ENCODE assay signal across 1 cellular context in the genomic region with DNA sequence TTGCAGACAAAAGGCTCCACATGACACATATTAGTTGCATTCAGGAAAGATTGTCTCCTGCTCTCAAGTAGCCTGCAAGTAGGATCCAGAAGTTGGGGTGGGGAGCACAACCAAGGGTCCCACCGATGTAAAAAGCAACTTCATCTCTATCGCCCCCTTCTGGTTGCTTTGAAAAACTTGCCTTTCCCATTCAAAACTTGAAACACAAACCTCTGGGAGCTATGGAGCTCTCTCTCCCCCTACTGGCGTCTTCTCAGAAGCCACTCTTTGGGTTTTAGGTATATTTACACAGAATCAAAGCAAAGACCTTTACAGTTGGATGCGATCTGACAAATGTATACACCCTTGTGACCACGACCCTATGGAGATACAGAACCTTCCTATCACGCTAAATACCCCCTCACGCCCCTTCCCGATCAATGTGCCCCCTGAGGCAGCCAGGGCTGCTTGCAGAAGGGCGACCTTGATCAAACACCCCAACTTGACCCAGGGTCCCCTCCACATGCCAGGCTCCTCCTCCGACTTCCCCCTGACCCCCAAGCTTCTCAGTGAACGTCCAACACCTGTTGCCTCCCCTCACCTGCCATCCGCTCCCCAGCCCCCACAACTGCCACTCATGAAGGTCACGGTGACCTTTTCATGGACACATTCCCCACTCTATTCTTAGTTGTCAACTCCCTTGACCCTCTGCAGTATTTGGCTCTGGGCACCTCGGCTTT.
A peak's percentile ranks its signal among the peaks of the same experiment; 100 is the strongest.
TF ChIP-seq lines count a peak whose summit lies in the region.

No MANE protein-coding gene starts in this region.

TF ChIP-seq in HepG2, 621 proteins besides CTCF, POLR2A, EP300 and RAD21 (continued from another document and continues in another):
- TF ChIP-seq, protein P1, sequence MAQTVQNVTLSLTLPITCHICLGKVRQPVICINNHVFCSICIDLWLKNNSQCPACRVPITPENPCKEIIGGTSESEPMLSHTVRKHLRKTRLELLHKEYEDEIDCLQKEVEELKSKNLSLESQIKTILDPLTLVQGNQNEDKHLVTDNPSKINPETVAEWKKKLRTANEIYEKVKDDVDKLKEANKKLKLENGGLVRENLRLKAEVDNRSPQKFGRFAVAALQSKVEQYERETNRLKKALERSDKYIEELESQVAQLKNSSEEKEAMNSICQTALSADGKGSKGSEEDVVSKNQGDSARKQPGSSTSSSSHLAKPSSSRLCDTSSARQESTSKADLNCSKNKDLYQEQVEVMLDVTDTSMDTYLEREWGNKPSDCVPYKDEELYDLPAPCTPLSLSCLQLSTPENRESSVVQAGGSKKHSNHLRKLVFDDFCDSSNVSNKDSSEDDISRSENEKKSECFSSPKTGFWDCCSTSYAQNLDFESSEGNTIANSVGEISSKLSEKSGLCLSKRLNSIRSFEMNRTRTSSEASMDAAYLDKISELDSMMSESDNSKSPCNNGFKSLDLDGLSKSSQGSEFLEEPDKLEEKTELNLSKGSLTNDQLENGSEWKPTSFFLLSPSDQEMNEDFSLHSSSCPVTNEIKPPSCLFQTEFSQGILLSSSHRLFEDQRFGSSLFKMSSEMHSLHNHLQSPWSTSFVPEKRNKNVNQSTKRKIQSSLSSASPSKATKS (CRISPR knock-in tag; IDR thresholded peaks at IDR 0.05) = no peak
- TF ChIP-seq TOE1 (CRISPR knock-in tag; IDR thresholded peaks at IDR 0.05) (no peak), ZNF564 (CRISPR knock-in tag; IDR thresholded peaks at IDR 0.05) (no peak), RXRB (CRISPR knock-in tag; IDR thresholded peaks at IDR 0.05; ENCODE audit: borderline replicate concordance) (no peak), ZNF709 (CRISPR knock-in tag; IDR thresholded peaks at IDR 0.05) (no peak), FOXJ3 (CRISPR knock-in tag; IDR thresholded peaks at IDR 0.05; ENCODE audit: borderline replicate concordance) (peak; percentile 44; the same call in 1 of the 2 replicates), NFE2L1 (CRISPR knock-in tag; IDR thresholded peaks at IDR 0.05; ENCODE audit: borderline replicate concordance) (no peak), SP140L (CRISPR knock-in tag; IDR thresholded peaks at IDR 0.05; ENCODE audit: borderline replicate concordance) (no peak), KLF11 (CRISPR knock-in tag; IDR thresholded peaks at IDR 0.05) (no peak), MBD4 (IDR thresholded peaks at IDR 0.05; ENCODE audit: borderline replicate concordance, low read length) (no peak), SAFB2 (CRISPR knock-in tag; IDR thresholded peaks at IDR 0.05; ENCODE audit: borderline replicate concordance, low read depth) (no peak), ZNF607 (CRISPR knock-in tag; IDR thresholded peaks at IDR 0.05; ENCODE audit: borderline replicate concordance) (0 out of 2 replicates have a peak, but pooled peaks have one; percentile 42), ZNF703 (CRISPR knock-in tag; IDR thresholded peaks at IDR 0.05; ENCODE audit: borderline replicate concordance) (no peak), ZNF790 (CRISPR knock-in tag; IDR thresholded peaks at IDR 0.05; ENCODE audit: borderline replicate concordance) (no peak), MIXL1 (CRISPR knock-in tag; IDR thresholded peaks at IDR 0.05) (no peak), GZF1 (CRISPR knock-in tag; IDR thresholded peaks at IDR 0.05) (no peak), ZNF879 (CRISPR knock-in tag; IDR thresholded peaks at IDR 0.05) (no peak), ZNF256 (CRISPR knock-in tag; conservative IDR thresholded peaks at IDR 0.05) (no peak), SRY (CRISPR knock-in tag; IDR thresholded peaks at IDR 0.05) (no peak), NKX3-1 (CRISPR knock-in tag; IDR thresholded peaks at IDR 0.05) (no peak), CHCHD3 (CRISPR knock-in tag; IDR thresholded peaks at IDR 0.05) (no peak), CC2D1A (CRISPR knock-in tag; IDR thresholded peaks at IDR 0.05) (no peak), ZNF446 (CRISPR knock-in tag; IDR thresholded peaks at IDR 0.05) (no peak), CHD2 (IDR thresholded peaks at IDR 0.05; ENCODE audit: low read depth, low read length) (no peak), ZNF850 (CRISPR knock-in tag; conservative IDR thresholded peaks at IDR 0.05) (no peak), JUND (CRISPR knock-in tag; IDR thresholded peaks at IDR 0.05) (no peak), SUZ12 (IDR thresholded peaks at IDR 0.05; ENCODE audit: low read depth, low read length) (no peak), ZNF10 (CRISPR knock-in tag; IDR thresholded peaks at IDR 0.05; ENCODE audit: borderline replicate concordance, low read depth) (no peak), ZFAT (CRISPR knock-in tag; conservative IDR thresholded peaks at IDR 0.05) (no peak), TARDBP (CRISPR knock-in tag; IDR thresholded peaks at IDR 0.05) (no peak; the same call in 1 of the 2 replicates), KMT2A (CRISPR knock-in tag; IDR thresholded peaks at IDR 0.05) (0 out of 2 replicates have a peak, but pooled peaks have one; percentile 30), YEATS2 (CRISPR knock-in tag; IDR thresholded peaks at IDR 0.05; ENCODE audit: borderline replicate concordance) (no peak; the same call in 1 of the 2 replicates), ZNF766 (CRISPR knock-in tag; IDR thresholded peaks at IDR 0.05; ENCODE audit: borderline replicate concordance) (no peak), ZFP36L1 (CRISPR knock-in tag; IDR thresholded peaks at IDR 0.05) (no peak), ZEB1 (IDR thresholded peaks at IDR 0.05; ENCODE audit: insufficient replicate concordance, low read depth) (no peak), ZNF205 (CRISPR knock-in tag; IDR thresholded peaks at IDR 0.05) (0 out of 2 replicates have a peak, but pooled peaks have one; percentile 23), DR1 (CRISPR knock-in tag; IDR thresholded peaks at IDR 0.05) (no peak)
- TF ChIP-seq, protein P2, sequence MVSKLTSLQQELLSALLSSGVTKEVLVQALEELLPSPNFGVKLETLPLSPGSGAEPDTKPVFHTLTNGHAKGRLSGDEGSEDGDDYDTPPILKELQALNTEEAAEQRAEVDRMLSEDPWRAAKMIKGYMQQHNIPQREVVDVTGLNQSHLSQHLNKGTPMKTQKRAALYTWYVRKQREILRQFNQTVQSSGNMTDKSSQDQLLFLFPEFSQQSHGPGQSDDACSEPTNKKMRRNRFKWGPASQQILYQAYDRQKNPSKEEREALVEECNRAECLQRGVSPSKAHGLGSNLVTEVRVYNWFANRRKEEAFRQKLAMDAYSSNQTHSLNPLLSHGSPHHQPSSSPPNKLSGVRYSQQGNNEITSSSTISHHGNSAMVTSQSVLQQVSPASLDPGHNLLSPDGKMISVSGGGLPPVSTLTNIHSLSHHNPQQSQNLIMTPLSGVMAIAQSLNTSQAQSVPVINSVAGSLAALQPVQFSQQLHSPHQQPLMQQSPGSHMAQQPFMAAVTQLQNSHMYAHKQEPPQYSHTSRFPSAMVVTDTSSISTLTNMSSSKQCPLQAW (CRISPR knock-in tag; IDR thresholded peaks at IDR 0.05) = peak; percentile 54; the same call in 1 of the 2 replicates
- TF ChIP-seq, protein P3, sequence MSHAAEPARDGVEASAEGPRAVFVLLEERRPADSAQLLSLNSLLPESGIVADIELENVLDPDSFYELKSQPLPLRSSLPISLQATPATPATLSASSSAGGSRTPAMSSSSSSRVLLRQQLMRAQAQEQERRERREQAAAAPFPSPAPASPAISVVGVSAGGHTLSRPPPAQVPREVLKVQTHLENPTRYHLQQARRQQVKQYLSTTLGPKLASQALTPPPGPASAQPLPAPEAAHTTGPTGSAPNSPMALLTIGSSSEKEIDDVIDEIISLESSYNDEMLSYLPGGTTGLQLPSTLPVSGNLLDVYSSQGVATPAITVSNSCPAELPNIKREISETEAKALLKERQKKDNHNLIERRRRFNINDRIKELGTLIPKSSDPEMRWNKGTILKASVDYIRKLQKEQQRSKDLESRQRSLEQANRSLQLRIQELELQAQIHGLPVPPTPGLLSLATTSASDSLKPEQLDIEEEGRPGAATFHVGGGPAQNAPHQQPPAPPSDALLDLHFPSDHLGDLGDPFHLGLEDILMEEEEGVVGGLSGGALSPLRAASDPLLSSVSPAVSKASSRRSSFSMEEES (CRISPR knock-in tag; IDR thresholded peaks at IDR 0.05) = no peak
- TF ChIP-seq, protein P4, sequence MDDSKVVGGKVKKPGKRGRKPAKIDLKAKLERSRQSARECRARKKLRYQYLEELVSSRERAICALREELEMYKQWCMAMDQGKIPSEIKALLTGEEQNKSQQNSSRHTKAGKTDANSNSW (CRISPR knock-in tag; IDR thresholded peaks at IDR 0.05; ENCODE audit: borderline replicate concordance) = no peak
- TF ChIP-seq, protein P5, sequence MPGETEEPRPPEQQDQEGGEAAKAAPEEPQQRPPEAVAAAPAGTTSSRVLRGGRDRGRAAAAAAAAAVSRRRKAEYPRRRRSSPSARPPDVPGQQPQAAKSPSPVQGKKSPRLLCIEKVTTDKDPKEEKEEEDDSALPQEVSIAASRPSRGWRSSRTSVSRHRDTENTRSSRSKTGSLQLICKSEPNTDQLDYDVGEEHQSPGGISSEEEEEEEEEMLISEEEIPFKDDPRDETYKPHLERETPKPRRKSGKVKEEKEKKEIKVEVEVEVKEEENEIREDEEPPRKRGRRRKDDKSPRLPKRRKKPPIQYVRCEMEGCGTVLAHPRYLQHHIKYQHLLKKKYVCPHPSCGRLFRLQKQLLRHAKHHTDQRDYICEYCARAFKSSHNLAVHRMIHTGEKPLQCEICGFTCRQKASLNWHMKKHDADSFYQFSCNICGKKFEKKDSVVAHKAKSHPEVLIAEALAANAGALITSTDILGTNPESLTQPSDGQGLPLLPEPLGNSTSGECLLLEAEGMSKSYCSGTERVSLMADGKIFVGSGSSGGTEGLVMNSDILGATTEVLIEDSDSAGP (CRISPR knock-in tag; IDR thresholded peaks at IDR 0.05; ENCODE audit: borderline replicate concordance) = peak; percentile 56; the same call in 1 of the 2 replicates
- TF ChIP-seq, protein P6, sequence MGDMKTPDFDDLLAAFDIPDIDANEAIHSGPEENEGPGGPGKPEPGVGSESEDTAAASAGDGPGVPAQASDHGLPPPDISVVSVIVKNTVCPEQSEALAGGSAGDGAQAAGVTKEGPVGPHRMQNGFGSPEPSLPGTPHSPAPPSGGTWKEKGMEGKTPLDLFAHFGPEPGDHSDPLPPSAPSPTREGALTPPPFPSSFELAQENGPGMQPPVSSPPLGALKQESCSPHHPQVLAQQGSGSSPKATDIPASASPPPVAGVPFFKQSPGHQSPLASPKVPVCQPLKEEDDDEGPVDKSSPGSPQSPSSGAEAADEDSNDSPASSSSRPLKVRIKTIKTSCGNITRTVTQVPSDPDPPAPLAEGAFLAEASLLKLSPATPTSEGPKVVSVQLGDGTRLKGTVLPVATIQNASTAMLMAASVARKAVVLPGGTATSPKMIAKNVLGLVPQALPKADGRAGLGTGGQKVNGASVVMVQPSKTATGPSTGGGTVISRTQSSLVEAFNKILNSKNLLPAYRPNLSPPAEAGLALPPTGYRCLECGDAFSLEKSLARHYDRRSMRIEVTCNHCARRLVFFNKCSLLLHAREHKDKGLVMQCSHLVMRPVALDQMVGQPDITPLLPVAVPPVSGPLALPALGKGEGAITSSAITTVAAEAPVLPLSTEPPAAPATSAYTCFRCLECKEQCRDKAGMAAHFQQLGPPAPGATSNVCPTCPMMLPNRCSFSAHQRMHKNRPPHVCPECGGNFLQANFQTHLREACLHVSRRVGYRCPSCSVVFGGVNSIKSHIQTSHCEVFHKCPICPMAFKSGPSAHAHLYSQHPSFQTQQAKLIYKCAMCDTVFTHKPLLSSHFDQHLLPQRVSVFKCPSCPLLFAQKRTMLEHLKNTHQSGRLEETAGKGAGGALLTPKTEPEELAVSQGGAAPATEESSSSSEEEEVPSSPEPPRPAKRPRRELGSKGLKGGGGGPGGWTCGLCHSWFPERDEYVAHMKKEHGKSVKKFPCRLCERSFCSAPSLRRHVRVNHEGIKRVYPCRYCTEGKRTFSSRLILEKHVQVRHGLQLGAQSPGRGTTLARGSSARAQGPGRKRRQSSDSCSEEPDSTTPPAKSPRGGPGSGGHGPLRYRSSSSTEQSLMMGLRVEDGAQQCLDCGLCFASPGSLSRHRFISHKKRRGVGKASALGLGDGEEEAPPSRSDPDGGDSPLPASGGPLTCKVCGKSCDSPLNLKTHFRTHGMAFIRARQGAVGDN (CRISPR knock-in tag; IDR thresholded peaks at IDR 0.05) = peak; percentile 42
- TF ChIP-seq, protein P7, sequence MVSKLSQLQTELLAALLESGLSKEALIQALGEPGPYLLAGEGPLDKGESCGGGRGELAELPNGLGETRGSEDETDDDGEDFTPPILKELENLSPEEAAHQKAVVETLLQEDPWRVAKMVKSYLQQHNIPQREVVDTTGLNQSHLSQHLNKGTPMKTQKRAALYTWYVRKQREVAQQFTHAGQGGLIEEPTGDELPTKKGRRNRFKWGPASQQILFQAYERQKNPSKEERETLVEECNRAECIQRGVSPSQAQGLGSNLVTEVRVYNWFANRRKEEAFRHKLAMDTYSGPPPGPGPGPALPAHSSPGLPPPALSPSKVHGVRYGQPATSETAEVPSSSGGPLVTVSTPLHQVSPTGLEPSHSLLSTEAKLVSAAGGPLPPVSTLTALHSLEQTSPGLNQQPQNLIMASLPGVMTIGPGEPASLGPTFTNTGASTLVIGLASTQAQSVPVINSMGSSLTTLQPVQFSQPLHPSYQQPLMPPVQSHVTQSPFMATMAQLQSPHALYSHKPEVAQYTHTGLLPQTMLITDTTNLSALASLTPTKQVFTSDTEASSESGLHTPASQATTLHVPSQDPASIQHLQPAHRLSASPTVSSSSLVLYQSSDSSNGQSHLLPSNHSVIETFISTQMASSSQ (IDR thresholded peaks at IDR 0.05; ENCODE audit: low read depth) = no peak
- TF ChIP-seq, protein P7 (CRISPR knock-in tag; IDR thresholded peaks at IDR 0.05; ENCODE audit: borderline replicate concordance) = no peak
- TF ChIP-seq, protein P8, sequence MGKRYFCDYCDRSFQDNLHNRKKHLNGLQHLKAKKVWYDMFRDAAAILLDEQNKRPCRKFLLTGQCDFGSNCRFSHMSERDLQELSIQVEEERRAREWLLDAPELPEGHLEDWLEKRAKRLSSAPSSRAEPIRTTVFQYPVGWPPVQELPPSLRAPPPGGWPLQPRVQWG (CRISPR knock-in tag; IDR thresholded peaks at IDR 0.05; ENCODE audit: borderline replicate concordance, low read depth) = no peak
- TF ChIP-seq, protein P9, sequence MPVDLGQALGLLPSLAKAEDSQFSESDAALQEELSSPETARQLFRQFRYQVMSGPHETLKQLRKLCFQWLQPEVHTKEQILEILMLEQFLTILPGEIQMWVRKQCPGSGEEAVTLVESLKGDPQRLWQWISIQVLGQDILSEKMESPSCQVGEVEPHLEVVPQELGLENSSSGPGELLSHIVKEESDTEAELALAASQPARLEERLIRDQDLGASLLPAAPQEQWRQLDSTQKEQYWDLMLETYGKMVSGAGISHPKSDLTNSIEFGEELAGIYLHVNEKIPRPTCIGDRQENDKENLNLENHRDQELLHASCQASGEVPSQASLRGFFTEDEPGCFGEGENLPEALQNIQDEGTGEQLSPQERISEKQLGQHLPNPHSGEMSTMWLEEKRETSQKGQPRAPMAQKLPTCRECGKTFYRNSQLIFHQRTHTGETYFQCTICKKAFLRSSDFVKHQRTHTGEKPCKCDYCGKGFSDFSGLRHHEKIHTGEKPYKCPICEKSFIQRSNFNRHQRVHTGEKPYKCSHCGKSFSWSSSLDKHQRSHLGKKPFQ (CRISPR knock-in tag; IDR thresholded peaks at IDR 0.05; ENCODE audit: insufficient replicate concordance) = no peak
